In genomic region chr10:5862981-5863685, GRCh38 we compare ENCODE assay signal across 1 cellular context.
A peak's percentile ranks its signal among the peaks of the same experiment; 100 is the strongest.
TF ChIP-seq lines count a peak whose summit lies in the region.

No MANE protein-coding gene starts in this region.

TF ChIP-seq in K562, 482 proteins besides CTCF, POLR2A, EP300 and RAD21:
- TF ChIP-seq RBM25 (IDR thresholded peaks at IDR 0.05; ENCODE audit: low read depth, low read length, severe bottlenecking) (peak; percentile 15), CC2D1A (IDR thresholded peaks at IDR 0.05) (0 out of 2 replicates have a peak, but pooled peaks have one; percentile 21), ASH1L (IDR thresholded peaks at IDR 0.05; ENCODE audit: borderline replicate concordance, low read depth, partially characterized antibody) (peak; percentile 31), NFYB (IDR thresholded peaks at IDR 0.05; ENCODE audit: extremely low read depth, insufficient read length) (peak; percentile 69)
